8 cellular contexts compared by ENCODE assay signal in genomic region chr10:87818505-87819273, GRCh38. TPM values are rescaled to one million over a fixed set of nuclear protein-coding genes. Genes with fewer than 3 reads are reported as not detected.
DNase-seq lines count a peak whose midpoint lies in the region; ATAC-seq and TF ChIP-seq lines count a peak whose summit lies in the region.

No MANE protein-coding gene starts in this region.

- TF ChIP-seq POLR2A in ovary (IDR thresholded peaks at IDR 0.05): no peak

- DNase-seq in AG09319 (ENCODE audit: extremely low read depth, low read depth): no peak
- DNase-seq in activated T-helper 9 cell treated with anti-CD3 and anti-CD28 coated beads, Interleukin-2, amount 50 U/mL, for 16 hours (ENCODE audit: low read depth): peak; percentile 47
- peak; percentile 15 for DNase-seq in glutamatergic neuron
- peak in 1 of 5 donors; percentile 29 for DNase-seq in ovary
- DNase-seq in tibial artery: peak in 1 of 2 donors; percentile 19

- no peak for TF ChIP-seq EP300 in ovary (IDR thresholded peaks at IDR 0.05)

- H2AFZ ChIP-seq in OCI-LY3 (ENCODE audit: low read depth, low read length): peak overlapping the region; percentile 72

- peak; percentile 28 for ATAC-seq in GM18520 (IDR thresholded peaks at IDR 0.05; ENCODE audit: unreplicated experiment)
- peak; percentile 46 for ATAC-seq in HG03097 (IDR thresholded peaks at IDR 0.05; ENCODE audit: low FRiP score, unreplicated experiment)

- TF ChIP-seq CTCF in AG09319 (IDR thresholded peaks at IDR 0.05; ENCODE audit: low read depth, low read length) (peak; percentile 3; the same call in 1 of the 2 replicates), OCI-LY3 (IDR thresholded peaks at IDR 0.05; ENCODE audit: low read depth, low read length) (peak; percentile 26), glutamatergic neuron (IDR thresholded peaks at IDR 0.05; ENCODE audit: partially characterized antibody, unreplicated experiment) (no peak), ovary (IDR thresholded peaks at IDR 0.05) (no peak), tibial artery (IDR thresholded peaks at IDR 0.05) (no peak)

- H3K4me1 ChIP-seq in OCI-LY3 (ENCODE audit: low read length): peaks cover 23% of the 10 kb centered on the region
- no peaks in the 10 kb centered on the region for H3K4me1 ChIP-seq in ovary (ENCODE audit: insufficient read depth)
- peaks cover 0 to 29% (median 6%) of the 10 kb centered on the region in 4 donors for H3K4me1 ChIP-seq in tibial artery

- H3K9me3 Mint-ChIP-seq in glutamatergic neuron (ENCODE audit: unreplicated experiment): peaks cover 4% of the 10 kb centered on the region

- peaks cover 10% of the 10 kb centered on the region for H3K4me1 Mint-ChIP-seq in glutamatergic neuron (ENCODE audit: low read depth, unreplicated experiment)

- H3K27me3 ChIP-seq in OCI-LY3 (ENCODE audit: low read depth, low read length) (no peaks in the 10 kb centered on the region), ovary (no peaks in the 10 kb centered on the region), tibial artery (no peaks in the 10 kb centered on the region)

- H3K27ac ChIP-seq in OCI-LY3 (ENCODE audit: low read length): peak overlapping the region; percentile 95
- peak overlapping the region; percentile 43 to 54 for H3K27ac ChIP-seq in ovary
- H3K27ac ChIP-seq in tibial artery: peak overlapping the region; percentile 75 to 83

- peaks cover 28% of the 10 kb centered on the region for H4K20me1 ChIP-seq in OCI-LY3 (ENCODE audit: insufficient read depth, low read length)

- peak overlapping the region; percentile 91 for H3K4me2 ChIP-seq in OCI-LY3 (ENCODE audit: low read length)

- peaks cover 43% of the 10 kb centered on the region for H3K79me2 ChIP-seq in OCI-LY3 (ENCODE audit: low read length)

- WGBS in ovary, 3 donors: 11 to 16% (median 15%) methylated on average over 29 of the region's 29 CpGs

- intact Hi-C loops in ovary (cut with DNase I) (no loop called here), tibial artery (cut with DNase I; ENCODE audit: low total_unique reads) (no loop called here)

- peaks cover 3% of the 10 kb centered on the region for H3K27me3 Mint-ChIP-seq in glutamatergic neuron (ENCODE audit: unreplicated experiment)

- H3K4me3 ChIP-seq in OCI-LY3 (ENCODE audit: low read length) (peak overlapping the region; percentile 99), ovary (peak overlapping the region; percentile 73), tibial artery (peak overlapping the region; percentile 64 to 76)

- H3K4me3 Mint-ChIP-seq in glutamatergic neuron (ENCODE audit: unreplicated experiment): peak overlapping the region; percentile 95

- H3K9me3 ChIP-seq in OCI-LY3 (ENCODE audit: insufficient read depth, low read length) (no peaks in the 10 kb centered on the region), ovary (no peaks in the 10 kb centered on the region), tibial artery (no peaks in the 10 kb centered on the region)

- no peaks in the 10 kb centered on the region for H3K36me3 Mint-ChIP-seq in glutamatergic neuron (ENCODE audit: unreplicated experiment)

- H3K36me3 ChIP-seq in OCI-LY3 (replicated peaks; ENCODE audit: low read depth, low read length) (peaks cover 3% of the 10 kb centered on the region), ovary (no peaks in the 10 kb centered on the region), tibial artery (no peaks in the 10 kb centered on the region)

- H3K27ac Mint-ChIP-seq in glutamatergic neuron (ENCODE audit: unreplicated experiment): peak overlapping the region; percentile 81

- peak overlapping the region; percentile 94 for H3K9ac ChIP-seq in OCI-LY3 (ENCODE audit: low read length)

RNA-seq across cellular contexts. Expression of gene ATAD1, which starts 0.7 kb away (rescaled TPM):
- total RNA-seq in glutamatergic neuron (ENCODE audit: unreplicated experiment): 79.0 TPM
- 10 to 100 TPM; 23.1 to 51.0 (median 39.1) TPM for total RNA-seq in ovary
- polyA plus RNA-seq in ovary: 10 to 100 TPM; 21.5 to 40.7 TPM

RNA-seq across cellular contexts. Expression of gene KLLN, which starts 44.6 kb away (rescaled TPM):
- total RNA-seq in glutamatergic neuron (ENCODE audit: unreplicated experiment) (0.27 TPM), ovary (1 to 10 TPM in 1 of 7 donors, under 1 TPM in 6; 0.33 to 2.0 (median 0.61) TPM)
- polyA plus RNA-seq in ovary: under 1 TPM; 0.22 to 0.60 TPM

RNA-seq across cellular contexts. Expression of gene PTEN, which starts 44.7 kb away (rescaled TPM):
- total RNA-seq in glutamatergic neuron (ENCODE audit: unreplicated experiment): 61.2 TPM
- total RNA-seq in ovary: 100 to 1,000 TPM in 4 of 7 donors, 10 to 100 TPM in 3; 69.8 to 182 (median 112) TPM
- 10 to 100 TPM; 23.7 to 84.7 TPM for polyA plus RNA-seq in ovary

Comparison
In these comparisons a context has a peak if more than half of its experiments do, and no peak if none do; other contexts are left out.
1. CTCF ChIP-seq: peak in AG09319 (single experiment) and OCI-LY3 (single experiment); none in glutamatergic neuron (single experiment), ovary (0 of 3) and tibial artery (0 of 2).
2. Peak in every context shown above with its lines, with median percentiles within 50 percentile points of each other: H3K27ac ChIP-seq and H3K4me3 ChIP-seq.